In the genomic region with DNA sequence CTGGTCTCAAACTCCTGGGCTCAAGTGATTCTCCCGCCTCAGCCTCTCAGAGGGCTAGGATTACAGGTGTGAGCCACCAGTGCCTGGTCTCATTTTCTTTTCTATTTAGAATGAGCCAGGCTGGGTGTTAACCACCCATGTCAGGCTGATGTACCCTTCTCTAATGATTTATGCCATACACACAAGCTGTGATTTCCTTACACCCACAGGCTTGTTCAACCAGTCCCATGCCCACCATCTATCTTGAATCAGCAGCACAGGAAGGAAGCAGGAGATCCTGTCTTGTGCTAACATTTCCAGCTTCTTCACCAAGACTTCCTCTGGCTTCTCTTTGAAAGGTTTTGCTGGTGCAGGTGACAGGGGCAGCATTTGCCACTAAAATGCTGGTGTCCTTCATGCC, we compare ENCODE assay signal across 21 cellular contexts.
DNase-seq lines count a peak whose midpoint lies in the region; ATAC-seq and TF ChIP-seq lines count a peak whose summit lies in the region.
"Had no signal": no experiment of that assay in that cellular context is flagged by ENCODE, and none has a peak within 500 bp of the region (broad histone marks: within the 10 kb centered on the region; RNA-seq: fewer than 3 reads in every experiment).

No MANE protein-coding gene starts in this region.

- H3K27me3 ChIP-seq in Caco-2 (replicated peaks; ENCODE audit: control insufficient read depth, insufficient read depth, low read length) (no peaks in the 10 kb centered on the region; the same call in 1 of the 2 replicates), breast epithelium (no peaks in the 10 kb centered on the region)

- no TSS peak for BruUV-seq in Caco-2 (replicated peaks; lab: Mats Ljungman, UMichigan)

- POLR2A ChIA-PET in activated naive CD8-positive, alpha-beta T cell treated with anti-CD3 and anti-CD28 coated beads, Interleukin-2, amount 10 ng/mL, durations not matched to agents 7 days and 5 days (lab: Charles Lee) = interaction anchor here (0.8 to 1.5 kb wide), 2 partner anchors 14 to 19 kb away, joined by 3 to 5 read pairs; no protein-coding TSS in a partner anchor
- POLR2A ChIA-PET in Caco-2 (lab: Charles Lee) = no interaction called here

- peaks cover 19% of the 10 kb centered on the region for H3K4me1 Mint-ChIP-seq in activated naive CD8-positive, alpha-beta T cell treated with anti-CD3 and anti-CD28 coated beads, Interleukin-2, amount 10 ng/mL, durations not matched to agents 7 days and 5 days
- peaks cover 19% of the 10 kb centered on the region for H3K4me1 Mint-ChIP-seq in activated naive CD8-positive, alpha-beta T cell treated with anti-CD3 and anti-CD28 coated beads for 36 hours
- peaks cover 37% of the 10 kb centered on the region for H3K4me1 Mint-ChIP-seq in activated T-helper 1 cell treated with anti-CD3 and anti-CD28 coated beads, Interleukin-12 subunit alpha, Interleukin-12 subunit beta, Interleukin-2, Interleukin-4 antibody, amounts not matched to agents 30 ng/mL and 10 ng/mL and 1 ng/mL, durations not matched to agents 14 hours and 24 hours and 36 hours (ENCODE audit: low read depth)
- H3K4me1 Mint-ChIP-seq in immature natural killer cell (peaks cover 20 to 28% of the 10 kb centered on the region in 2 donors), Caco-2 (ENCODE audit: low read depth, unreplicated experiment) (no peaks in the 10 kb centered on the region)

- CTCF ChIA-PET in Caco-2 (lab: Charles Lee) = no interaction called here

- TF ChIP-seq POLR2A in breast epithelium (IDR thresholded peaks at IDR 0.05) = no peak

- H3K4me1 ChIP-seq in Caco-2 = no peaks in the 10 kb centered on the region
- H3K4me1 ChIP-seq in breast epithelium = no peaks in the 10 kb centered on the region
- H3K4me1 ChIP-seq: A549 had no signal

- no peak for ATAC-seq in activated naive CD8-positive, alpha-beta T cell treated with anti-CD3 and anti-CD28 coated beads, Interleukin-2, amount 10 ng/mL, durations not matched to agents 7 days and 5 days (ENCODE audit: low read depth)
- ATAC-seq: A549, GM12878, HepG2 had no signal

- H3K9me3 ChIP-seq in Caco-2 = no peaks in the 10 kb centered on the region
- H3K9me3 ChIP-seq in breast epithelium = no peaks in the 10 kb centered on the region
- H3K9me3 ChIP-seq: A549 had no signal

- H3K4me3 ChIP-seq in Caco-2 (ENCODE audit: low read depth, low read length) (no peak overlapping the region), breast epithelium (no peak overlapping the region)
- H3K4me3 ChIP-seq: A549, GM12878, GM23248 had no signal

- H3K9me3 Mint-ChIP-seq in activated naive CD8-positive, alpha-beta T cell treated with anti-CD3 and anti-CD28 coated beads, Interleukin-2, amount 10 ng/mL, durations not matched to agents 7 days and 5 days = peaks cover 2% of the 10 kb centered on the region
- H3K9me3 Mint-ChIP-seq in activated naive CD8-positive, alpha-beta T cell treated with anti-CD3 and anti-CD28 coated beads for 36 hours = peaks cover 1% of the 10 kb centered on the region
- H3K9me3 Mint-ChIP-seq in activated T-helper 1 cell treated with anti-CD3 and anti-CD28 coated beads, Interleukin-12 subunit alpha, Interleukin-12 subunit beta, Interleukin-2, Interleukin-4 antibody, amounts not matched to agents 30 ng/mL and 10 ng/mL and 1 ng/mL, durations not matched to agents 14 hours and 24 hours and 36 hours = no peaks in the 10 kb centered on the region
- H3K9me3 Mint-ChIP-seq in immature natural killer cell (no peaks in the 10 kb centered on the region), Caco-2 (ENCODE audit: unreplicated experiment) (no peaks in the 10 kb centered on the region)
- H3K9me3 Mint-ChIP-seq: CD4-positive, alpha-beta T cell; IgD-negative memory B cell had no signal

- intact Hi-C loops in activated T-helper 1 cell treated with anti-CD3 and anti-CD28 coated beads, Interleukin-12 subunit alpha, Interleukin-12 subunit beta, Interleukin-2, Interleukin-4 antibody, amounts not matched to agents 30 ng/mL and 10 ng/mL and 1 ng/mL, durations not matched to agents 14 hours and 24 hours and 36 hours (cut with micrococcal nuclease) = no loop called here
- intact Hi-C loops in Caco-2 (cut with micrococcal nuclease; ENCODE audit: unreplicated experiment) (no loop called here), breast epithelium (cut with DNase I; ENCODE audit: low total_unique reads) (no loop called here)

- H3K27ac Mint-ChIP-seq in activated naive CD8-positive, alpha-beta T cell treated with anti-CD3 and anti-CD28 coated beads, Interleukin-2, amount 10 ng/mL, durations not matched to agents 7 days and 5 days = peak overlapping the region; percentile 34
- H3K27ac Mint-ChIP-seq in activated naive CD8-positive, alpha-beta T cell treated with anti-CD3 and anti-CD28 coated beads for 36 hours = no peak overlapping the region
- H3K27ac Mint-ChIP-seq in activated T-helper 1 cell treated with anti-CD3 and anti-CD28 coated beads, Interleukin-12 subunit alpha, Interleukin-12 subunit beta, Interleukin-2, Interleukin-4 antibody, amounts not matched to agents 30 ng/mL and 10 ng/mL and 1 ng/mL, durations not matched to agents 14 hours and 24 hours and 36 hours = no peak overlapping the region
- H3K27ac Mint-ChIP-seq in immature natural killer cell (peak overlapping the region in 2 of 6 donors; percentile 37 to 67), Caco-2 (ENCODE audit: unreplicated experiment) (no peak overlapping the region)
- H3K27ac Mint-ChIP-seq: CD4-positive, alpha-beta T cell; HFFc6; IgD-negative memory B cell had no signal

- H3K27me3 Mint-ChIP-seq in activated naive CD8-positive, alpha-beta T cell treated with anti-CD3 and anti-CD28 coated beads, Interleukin-2, amount 10 ng/mL, durations not matched to agents 7 days and 5 days = peaks cover 5% of the 10 kb centered on the region
- no peaks in the 10 kb centered on the region for H3K27me3 Mint-ChIP-seq in activated naive CD8-positive, alpha-beta T cell treated with anti-CD3 and anti-CD28 coated beads for 36 hours
- peaks cover 8% of the 10 kb centered on the region for H3K27me3 Mint-ChIP-seq in activated T-helper 1 cell treated with anti-CD3 and anti-CD28 coated beads, Interleukin-12 subunit alpha, Interleukin-12 subunit beta, Interleukin-2, Interleukin-4 antibody, amounts not matched to agents 30 ng/mL and 10 ng/mL and 1 ng/mL, durations not matched to agents 14 hours and 24 hours and 36 hours (ENCODE audit: insufficient read depth)
- H3K27me3 Mint-ChIP-seq in immature natural killer cell (ENCODE audit: low read depth in 3 of 3) (peaks cover 0 to 2% (median 0%) of the 10 kb centered on the region in 3 donors), Caco-2 (ENCODE audit: insufficient read depth, unreplicated experiment) (no peaks in the 10 kb centered on the region)
- H3K27me3 Mint-ChIP-seq: CD4-positive, alpha-beta T cell; IgD-negative memory B cell had no signal

- H3K27ac ChIP-seq in breast epithelium = no peak overlapping the region
- H3K27ac ChIP-seq: 22Rv1, A549, C4-2B, GM23248 had no signal

- peaks cover 3% of the 10 kb centered on the region for H3K36me3 Mint-ChIP-seq in activated naive CD8-positive, alpha-beta T cell treated with anti-CD3 and anti-CD28 coated beads, Interleukin-2, amount 10 ng/mL, durations not matched to agents 7 days and 5 days
- no peaks in the 10 kb centered on the region for H3K36me3 Mint-ChIP-seq in activated naive CD8-positive, alpha-beta T cell treated with anti-CD3 and anti-CD28 coated beads for 36 hours
- H3K36me3 Mint-ChIP-seq in activated T-helper 1 cell treated with anti-CD3 and anti-CD28 coated beads, Interleukin-12 subunit alpha, Interleukin-12 subunit beta, Interleukin-2, Interleukin-4 antibody, amounts not matched to agents 30 ng/mL and 10 ng/mL and 1 ng/mL, durations not matched to agents 14 hours and 24 hours and 36 hours (ENCODE audit: low read depth) = peaks cover 7% of the 10 kb centered on the region
- H3K36me3 Mint-ChIP-seq in immature natural killer cell = peaks cover 0 to 4% (median 3%) of the 10 kb centered on the region in 3 donors
- H3K36me3 Mint-ChIP-seq in Caco-2 (ENCODE audit: insufficient read depth, unreplicated experiment) = no peaks in the 10 kb centered on the region
- H3K36me3 Mint-ChIP-seq: IgD-negative memory B cell had no signal

- H3K36me3 ChIP-seq in Caco-2 (ENCODE audit: control insufficient read depth, insufficient read depth, low read length) = no peaks in the 10 kb centered on the region
- no peaks in the 10 kb centered on the region for H3K36me3 ChIP-seq in breast epithelium

- no peak for DNase-seq in activated naive CD8-positive, alpha-beta T cell treated with anti-CD3 and anti-CD28 coated beads, Interleukin-2, amount 10 ng/mL, durations not matched to agents 7 days and 5 days
- DNase-seq in activated naive CD8-positive, alpha-beta T cell treated with anti-CD3 and anti-CD28 coated beads for 36 hours = no peak
- no peak for DNase-seq in activated T-helper 1 cell treated with anti-CD3 and anti-CD28 coated beads, Interleukin-12 subunit alpha, Interleukin-12 subunit beta, Interleukin-2, Interleukin-4 antibody, amounts not matched to agents 30 ng/mL and 10 ng/mL and 1 ng/mL, durations not matched to agents 14 hours and 24 hours and 36 hours (ENCODE audit: low spot score)
- DNase-seq in immature natural killer cell (peak; percentile 36 to 54 (median 42)), Caco-2 (no peak), NCI-H2171 (lab: John Stamatoyannopoulos, UW) (no peak), breast epithelium (ENCODE audit: low spot score in 2 of 2) (no peak)
- DNase-seq: AML-193; CD4-positive, alpha-beta T cell; DMS79 treated with DMSO at 0.1 percent for 48 hours; EL; GM23248; HCEC 1CT; HFFc6; KG1 had no signal

- no peak for TF ChIP-seq CTCF in Caco-2 (IDR thresholded peaks at IDR 0.05; ENCODE audit: insufficient read depth in 1 of 2, low read depth in 1 of 2, low read length in 1 of 2, severe bottlenecking in 1 of 2, unreplicated experiment in 1 of 2)
- TF ChIP-seq CTCF in breast epithelium (IDR thresholded peaks at IDR 0.05) = no peak

- H3K4me3 Mint-ChIP-seq in activated naive CD8-positive, alpha-beta T cell treated with anti-CD3 and anti-CD28 coated beads, Interleukin-2, amount 10 ng/mL, durations not matched to agents 7 days and 5 days = peak overlapping the region; percentile 40
- no peak overlapping the region for H3K4me3 Mint-ChIP-seq in activated naive CD8-positive, alpha-beta T cell treated with anti-CD3 and anti-CD28 coated beads for 36 hours
- H3K4me3 Mint-ChIP-seq in activated T-helper 1 cell treated with anti-CD3 and anti-CD28 coated beads, Interleukin-12 subunit alpha, Interleukin-12 subunit beta, Interleukin-2, Interleukin-4 antibody, amounts not matched to agents 30 ng/mL and 10 ng/mL and 1 ng/mL, durations not matched to agents 14 hours and 24 hours and 36 hours = peak overlapping the region; percentile 22
- H3K4me3 Mint-ChIP-seq in immature natural killer cell (no peak overlapping the region), Caco-2 (ENCODE audit: unreplicated experiment) (no peak overlapping the region)
- H3K4me3 Mint-ChIP-seq: CD4-positive, alpha-beta T cell; HFFc6; IgD-negative memory B cell had no signal

Comparison
In these comparisons a context has a peak if more than half of its experiments do, and no peak if none do; other contexts are left out.
1. H3K4me3 Mint-ChIP-seq: peak in activated naive CD8-positive, alpha-beta T cell treated with anti-CD3 and anti-CD28 coated beads, Interleukin-2, amount 10 ng/mL, durations not matched to agents 7 days and 5 days (single experiment) and activated T-helper 1 cell treated with anti-CD3 and anti-CD28 coated beads, Interleukin-12 subunit alpha, Interleukin-12 subunit beta, Interleukin-2, Interleukin-4 antibody, amounts not matched to agents 30 ng/mL and 10 ng/mL and 1 ng/mL, durations not matched to agents 14 hours and 24 hours and 36 hours (single experiment); none in activated naive CD8-positive, alpha-beta T cell treated with anti-CD3 and anti-CD28 coated beads for 36 hours (single experiment), immature natural killer cell (0 of 5) and Caco-2 (single experiment).
2. DNase-seq: peak in immature natural killer cell (3 of 3); none in activated naive CD8-positive, alpha-beta T cell treated with anti-CD3 and anti-CD28 coated beads, Interleukin-2, amount 10 ng/mL, durations not matched to agents 7 days and 5 days (single experiment), activated naive CD8-positive, alpha-beta T cell treated with anti-CD3 and anti-CD28 coated beads for 36 hours (single experiment), activated T-helper 1 cell treated with anti-CD3 and anti-CD28 coated beads, Interleukin-12 subunit alpha, Interleukin-12 subunit beta, Interleukin-2, Interleukin-4 antibody, amounts not matched to agents 30 ng/mL and 10 ng/mL and 1 ng/mL, durations not matched to agents 14 hours and 24 hours and 36 hours (single experiment), Caco-2 (0 of 2), NCI-H2171 (single experiment) and breast epithelium (0 of 2).